Comparison of ENCODE assay signal across 13 cellular contexts in the genomic region with DNA sequence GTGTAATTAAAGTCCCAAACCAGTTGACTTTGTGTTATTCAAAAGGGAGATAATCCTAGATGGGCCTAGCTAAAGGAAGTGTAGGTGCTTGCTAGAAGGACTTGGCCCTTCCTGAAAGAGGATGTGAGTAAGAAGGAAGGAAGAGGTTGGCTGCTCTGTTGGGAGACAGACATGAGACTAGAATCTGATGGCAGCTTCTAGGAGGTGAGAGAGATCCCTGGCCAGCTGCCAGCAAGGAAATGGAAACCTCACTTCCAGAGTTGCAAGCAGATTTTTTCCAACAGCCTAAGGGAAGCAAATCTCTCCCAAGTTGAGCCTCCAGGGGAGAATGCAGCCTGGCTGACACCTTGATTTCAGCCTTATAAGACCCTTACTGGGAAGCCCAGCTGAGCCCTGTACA.
DNase-seq lines count a peak whose midpoint lies in the region; ATAC-seq and TF ChIP-seq lines count a peak whose summit lies in the region.
"Had no signal": no experiment of that assay in that cellular context is flagged by ENCODE, and none has a peak within 500 bp of the region (broad histone marks: within the 10 kb centered on the region; RNA-seq: fewer than 3 reads in every experiment).

No MANE protein-coding gene starts in this region.

- no peak overlapping the region for H2AFZ ChIP-seq in PC-9

- H3K9ac ChIP-seq in BLaER1 treated with 17β-estradiol and CSF1 and Interleukin-3, amounts not matched to agents 10 nM and 100 nM = no peak overlapping the region

- no peaks in the 10 kb centered on the region for H3K36me3 ChIP-seq in BLaER1 treated with 17β-estradiol and CSF1 and Interleukin-3, amounts not matched to agents 10 nM and 100 nM
- H3K36me3 ChIP-seq in right atrium auricular region (no peaks in the 10 kb centered on the region), PC-9 (ENCODE audit: low read depth) (no peaks in the 10 kb centered on the region)

- peak; percentile 6 for DNase-seq in Jurkat, Clone E6-1 (ENCODE audit: low read depth, low spot score)
- peak; percentile 53 for DNase-seq in UCSD-AML1 (lab: John Stamatoyannopoulos, UW; ENCODE audit: unreplicated experiment)
- DNase-seq in right atrium auricular region (ENCODE audit: low spot score) = peak; percentile 60
- no peak for DNase-seq in activated effector memory CD4-positive, alpha-beta T cell treated with anti-CD3 and anti-CD28 coated beads, Interleukin-2, amount 50 U/mL, for 16 hours
- no peak for DNase-seq in PC-9
- DNase-seq: CD8-positive, alpha-beta T cell; H9; NCI-H1436; testis had no signal

- POLR2A ChIA-PET in PC-9 (lab: Charles Lee; ENCODE audit: unreplicated experiment) = no interaction called here

- no peak overlapping the region for H3K4me3 ChIP-seq in BLaER1 treated with 17β-estradiol and CSF1 and Interleukin-3, amounts not matched to agents 10 nM and 100 nM
- no peak overlapping the region for H3K4me3 ChIP-seq in Jurkat, Clone E6-1 (ENCODE audit: low read length)
- H3K4me3 ChIP-seq in right atrium auricular region (no peak overlapping the region), PC-9 (no peak overlapping the region)
- H3K4me3 ChIP-seq: testis had no signal

- peaks cover 11 to 35% (median 23%) of the 10 kb centered on the region in 10 experiments; a peak in 19 of 20 replicates for H3K4me1 ChIP-seq in BLaER1 treated with 17β-estradiol and CSF1 and Interleukin-3, amounts not matched to agents 10 nM and 100 nM
- H3K4me1 ChIP-seq in right atrium auricular region (peaks cover 0 to 6% of the 10 kb centered on the region in 2 donors), PC-9 (replicated peaks; ENCODE audit: insufficient read depth) (peaks cover 10% of the 10 kb centered on the region; the same call in 1 of the 2 replicates)

- ATAC-seq in HG03159 (IDR thresholded peaks at IDR 0.05; ENCODE audit: unreplicated experiment) = no peak
- no peak for ATAC-seq in HG02798 (IDR thresholded peaks at IDR 0.05; ENCODE audit: poor library complexity, unreplicated experiment)
- ATAC-seq: CD8-positive, alpha-beta T cell; Panc1 had no signal

- H3K9me2 ChIP-seq in PC-9 (ENCODE audit: insufficient read depth) = no peaks in the 10 kb centered on the region

- no peaks in the 10 kb centered on the region for H3K27me3 ChIP-seq in BLaER1 treated with 17β-estradiol and CSF1 and Interleukin-3, amounts not matched to agents 10 nM and 100 nM
- H3K27me3 ChIP-seq in right atrium auricular region = no peaks in the 10 kb centered on the region
- H3K27me3 ChIP-seq in PC-9 (ENCODE audit: insufficient read depth, low read depth) = no peaks in the 10 kb centered on the region
- H3K27me3 ChIP-seq: testis had no signal

- CTCF ChIA-PET in PC-9 (lab: Charles Lee) = no interaction called here

- H3K9me3 ChIP-seq in BLaER1 treated with 17β-estradiol and CSF1 and Interleukin-3, amounts not matched to agents 10 nM and 100 nM (replicated peaks in 1 of 11) = no peaks in the 10 kb centered on the region
- H3K9me3 ChIP-seq in right atrium auricular region (no peaks in the 10 kb centered on the region), PC-9 (ENCODE audit: insufficient read depth, low read depth) (no peaks in the 10 kb centered on the region)
- H3K9me3 ChIP-seq: testis had no signal

- peak overlapping the region; percentile 13 to 64 (median 49) for H3K4me2 ChIP-seq in BLaER1 treated with 17β-estradiol and CSF1 and Interleukin-3, amounts not matched to agents 10 nM and 100 nM
- H3K4me2 ChIP-seq in PC-9 = no peak overlapping the region

- intact Hi-C loops in PC-9 (cut with micrococcal nuclease; ENCODE audit: unreplicated experiment) = no loop called here

- H3K79me2 ChIP-seq in PC-9 (ENCODE audit: low read depth) = no peaks in the 10 kb centered on the region

- BruUV-seq in PC-9 (replicated peaks; lab: Mats Ljungman, UMichigan) = no TSS peak

- H3K27ac ChIP-seq in BLaER1 treated with 17β-estradiol and CSF1 and Interleukin-3, amounts not matched to agents 10 nM and 100 nM = no peak overlapping the region
- H3K27ac ChIP-seq in right atrium auricular region (no peak overlapping the region), PC-9 (no peak overlapping the region)
- H3K27ac ChIP-seq: testis had no signal

- H3F3A ChIP-seq in PC-9 (ENCODE audit: insufficient read depth, low read depth) = no peaks in the 10 kb centered on the region; the same call in 1 of the 2 replicates

- no peaks in the 10 kb centered on the region for H4K20me1 ChIP-seq in BLaER1 treated with 17β-estradiol and CSF1 and Interleukin-3, amounts not matched to agents 10 nM and 100 nM
- H4K20me1 ChIP-seq in PC-9 (ENCODE audit: insufficient read depth) = no peaks in the 10 kb centered on the region

- TF ChIP-seq CTCF in right atrium auricular region (IDR thresholded peaks at IDR 0.05) (no peak), PC-9 (conservative IDR thresholded peaks at IDR 0.05) (no peak)

Comparison
In these comparisons a context has a peak if more than half of its experiments do, and no peak if none do; other contexts are left out.
1. DNase-seq: peak in Jurkat, Clone E6-1 (single experiment), UCSD-AML1 (single experiment) and right atrium auricular region (single experiment); none in activated effector memory CD4-positive, alpha-beta T cell treated with anti-CD3 and anti-CD28 coated beads, Interleukin-2, amount 50 U/mL, for 16 hours (single experiment) and PC-9 (0 of 2).